ENCODE assay signal across 23 cellular contexts in the genomic region with DNA sequence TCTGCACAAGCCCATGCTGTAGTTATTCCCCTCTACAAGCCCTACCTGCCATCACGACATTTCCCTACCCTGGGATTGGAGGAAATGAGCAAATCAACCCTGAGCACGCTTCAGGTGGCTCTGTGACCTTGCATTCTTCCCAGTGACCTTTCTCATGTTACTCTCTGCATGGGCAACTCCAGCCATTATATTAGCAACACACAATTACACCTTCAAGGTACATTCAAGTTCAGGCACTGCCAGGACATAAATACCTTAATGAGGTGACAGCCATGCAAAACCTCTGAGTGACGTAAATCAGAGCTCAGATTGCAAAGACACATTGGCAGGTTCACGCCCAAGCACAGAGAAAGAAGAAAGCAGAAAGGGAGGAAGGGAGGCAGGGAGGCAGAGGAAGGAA.
A peak's percentile ranks its signal among the peaks of the same experiment; 100 is the strongest.
DNase-seq lines count a peak whose midpoint lies in the region; ATAC-seq and TF ChIP-seq lines count a peak whose summit lies in the region.
"Had no signal": no experiment of that assay in that cellular context is flagged by ENCODE, and none has a peak within 500 bp of the region (broad histone marks: within the 10 kb centered on the region; RNA-seq: fewer than 3 reads in every experiment).

No MANE protein-coding gene starts in this region.

- H3K18ac ChIP-seq in mesendoderm (ENCODE audit: low read length): no peak overlapping the region

- H3K23ac ChIP-seq in mesendoderm (ENCODE audit: low read length): no peak overlapping the region

- WGBS in mammary epithelial cell (ENCODE audit: low coverage, missing lambda C conversion rate): 74% methylated on average over 4 of the region's 4 CpGs
- 63% methylated on average over 4 of the region's 4 CpGs for WGBS in esophagus muscularis mucosa
- no CpG with 5 or more reads among the region's 4 CpGs for WGBS in mesendoderm (ENCODE audit: extremely low coverage, insufficient coverage, low lambda C conversion rate)

- BruUV-seq in MCF 10A (replicated peaks; lab: Mats Ljungman, UMichigan) (no TSS peak), mammary epithelial cell (replicated peaks; lab: Mats Ljungman, UMichigan) (no TSS peak)

- no peaks in the 10 kb centered on the region for H3K36me3 ChIP-seq in mammary epithelial cell (ENCODE audit: insufficient read depth, low read length)
- no peaks in the 10 kb centered on the region for H3K36me3 ChIP-seq in esophagus muscularis mucosa
- no peaks in the 10 kb centered on the region for H3K36me3 ChIP-seq in mesendoderm (ENCODE audit: control insufficient read depth, insufficient read depth, low read length)

- POLR2A ChIA-PET in MCF 10A (lab: Yijun Ruan, JAX) (no interaction called here), T-cell (lab: Charles Lee) (no interaction called here)

- CTCF ChIA-PET in MCF 10A (lab: Yijun Ruan, JAX): interaction anchor here (1.1 kb wide), 1 partner anchor 11 kb away, joined by 3 read pairs; no protein-coding TSS in a partner anchor
- CTCF ChIA-PET in mammary epithelial cell (lab: Charles Lee; ENCODE audit: low non-redundant PET): no interaction called here
- CTCF ChIA-PET in T-cell (lab: Charles Lee): no interaction called here

- H3K4ac ChIP-seq in mesendoderm (ENCODE audit: low read depth, low read length): no peak overlapping the region

- H3K27me3 Mint-ChIP-seq in MCF 10A (ENCODE audit: insufficient read depth, unreplicated experiment): peaks cover 12% of the 10 kb centered on the region
- H3K27me3 Mint-ChIP-seq in T-cell: peaks cover 8 to 18% of the 10 kb centered on the region in 2 donors

- H3K4me2 ChIP-seq in mammary epithelial cell (ENCODE audit: insufficient read depth, low read depth, low read length) (no peak overlapping the region), mesendoderm (ENCODE audit: low read length) (no peak overlapping the region)
- H3K4me2 ChIP-seq: A549, GM23338, KMS-11 had no signal

- H4K5ac ChIP-seq in mesendoderm (ENCODE audit: low read length): no peak overlapping the region

- H2BK5ac ChIP-seq in mesendoderm (ENCODE audit: low read length): no peak overlapping the region

- H2AK5ac ChIP-seq in mesendoderm (ENCODE audit: low read length): no peak overlapping the region

- no peaks in the 10 kb centered on the region for H4K20me1 ChIP-seq in mammary epithelial cell (ENCODE audit: insufficient read depth, low read length)

- no peak overlapping the region for H2BK120ac ChIP-seq in mesendoderm (ENCODE audit: low read depth, low read length)

- no peak overlapping the region for H3K56ac ChIP-seq in mesendoderm (ENCODE audit: low read length)

- H3K79me1 ChIP-seq in mesendoderm (ENCODE audit: low read length): no peaks in the 10 kb centered on the region

- no peak overlapping the region for H4K8ac ChIP-seq in mesendoderm (ENCODE audit: low read depth, low read length)

- TF ChIP-seq EP300 in esophagus muscularis mucosa (IDR thresholded peaks at IDR 0.05): no peak

- H2AFZ ChIP-seq in mammary epithelial cell (ENCODE audit: low read depth, low read length): no peak overlapping the region
- H2AFZ ChIP-seq: GM23338 had no signal

- intact Hi-C loops in MCF 10A (cut with micrococcal nuclease) (no loop called here), mammary epithelial cell (cut with micrococcal nuclease) (no loop called here), esophagus muscularis mucosa (cut with DNase I) (no loop called here)

- no peaks in the 10 kb centered on the region for H3K36me3 Mint-ChIP-seq in MCF 10A (ENCODE audit: insufficient read depth, unreplicated experiment)
- H3K36me3 Mint-ChIP-seq in T-cell: no peaks in the 10 kb centered on the region
- H3K36me3 Mint-ChIP-seq: CD4-positive, alpha-beta memory T cell had no signal

- DNase-seq in MCF 10A (ENCODE audit: unreplicated experiment) (peak; percentile 11), mammary epithelial cell (no peak), esophagus muscularis mucosa (ENCODE audit: extremely low spot score) (peak; percentile 77), mesendoderm (peak; percentile 20), hippocampal formation (lab: John Stamatoyannopoulos, UW) (no peak), T-cell (no peak)
- DNase-seq: C1 segment of cervical spinal cord; CD4-positive, alpha-beta memory T cell; COR-L47; DMS53; H9; IMR-90; NCI-H1048; NCI-H1694; NCI-H2029 treated with DMSO at 0.1 percent for 48 hours; NCI-H524; NCI-H774; Right ventricle myocardium superior; RPMI8226 had no signal

- no peak overlapping the region for H2BK15ac ChIP-seq in mesendoderm (replicated peaks; ENCODE audit: low read depth)

- H3K27ac ChIP-seq in mammary epithelial cell (ENCODE audit: insufficient read depth, low read depth, low read length): no peak overlapping the region
- H3K27ac ChIP-seq in esophagus muscularis mucosa (replicated peaks in 1 of 4): no peak overlapping the region
- H3K27ac ChIP-seq in mesendoderm (ENCODE audit: low read depth, low read length): no peak overlapping the region
- H3K27ac ChIP-seq: A549, KMS-11 had no signal

- H3K27ac Mint-ChIP-seq in MCF 10A (ENCODE audit: low read depth, unreplicated experiment) (no peak overlapping the region), T-cell (no peak overlapping the region)
- H3K27ac Mint-ChIP-seq: CD4-positive, alpha-beta memory T cell; GM23338 had no signal

- no peaks in the 10 kb centered on the region for H3K79me2 ChIP-seq in mammary epithelial cell (ENCODE audit: insufficient read depth, low read length)
- no peaks in the 10 kb centered on the region for H3K79me2 ChIP-seq in mesendoderm (ENCODE audit: control insufficient read depth, insufficient read depth, low read length)

- no peaks in the 10 kb centered on the region for H3K4me1 ChIP-seq in mammary epithelial cell (ENCODE audit: insufficient read depth, low read length)
- H3K4me1 ChIP-seq in esophagus muscularis mucosa: no peaks in the 10 kb centered on the region
- H3K4me1 ChIP-seq in mesendoderm (ENCODE audit: control insufficient read depth, low read depth, low read length): no peaks in the 10 kb centered on the region
- H3K4me1 ChIP-seq: A549 had no signal

- no peak overlapping the region for H3K9ac ChIP-seq in mammary epithelial cell (ENCODE audit: insufficient read depth, low read length)
- H3K9ac ChIP-seq in mesendoderm (ENCODE audit: low read length): no peak overlapping the region
- H3K9ac ChIP-seq: KMS-11 had no signal

- H3K27me3 ChIP-seq in mammary epithelial cell (ENCODE audit: insufficient read depth, low read length): peaks cover 2% of the 10 kb centered on the region
- H3K27me3 ChIP-seq in esophagus muscularis mucosa: peaks cover 0 to 8% (median 0%) of the 10 kb centered on the region in 4 donors
- no peaks in the 10 kb centered on the region for H3K27me3 ChIP-seq in mesendoderm (ENCODE audit: insufficient read depth, low read length, poor library complexity)

- H3K9me3 Mint-ChIP-seq in MCF 10A (ENCODE audit: unreplicated experiment) (no peaks in the 10 kb centered on the region), T-cell (no peaks in the 10 kb centered on the region)
- H3K9me3 Mint-ChIP-seq: CD4-positive, alpha-beta memory T cell; GM23338; H9 had no signal

- H3K4me3 ChIP-seq in mammary epithelial cell (replicated peaks in 1 of 3; ENCODE audit: insufficient read depth in 1 of 3, low read depth in 2 of 3, low read length in 3 of 3): no peak overlapping the region
- H3K4me3 ChIP-seq in esophagus muscularis mucosa: no peak overlapping the region
- H3K4me3 ChIP-seq in mesendoderm (ENCODE audit: low read length): no peak overlapping the region
- H3K4me3 ChIP-seq: A549, GM23338 had no signal

- no peak overlapping the region for H3K4me3 Mint-ChIP-seq in MCF 10A (ENCODE audit: unreplicated experiment)
- H3K4me3 Mint-ChIP-seq in T-cell: no peak overlapping the region
- H3K4me3 Mint-ChIP-seq: CD4-positive, alpha-beta memory T cell; GM23338; H9 had no signal

- no peak for TF ChIP-seq POLR2A in esophagus muscularis mucosa (IDR thresholded peaks at IDR 0.05; ENCODE audit: low read depth)

- dilution Hi-C loops in mammary epithelial cell (cut with HindIII; ENCODE audit: low sequenced_read_pairs): no loop called here

- TF ChIP-seq CTCF in MCF 10A (IDR thresholded peaks at IDR 0.05; ENCODE audit: unreplicated experiment) (no peak), mammary epithelial cell (conservative IDR thresholded peaks at IDR 0.05 in 1 of 2, IDR thresholded peaks at IDR 0.05 in 1 of 2; ENCODE audit: extremely low read depth in 1 of 2, insufficient read depth in 1 of 2, low read depth in 1 of 2, low read length in 2 of 2) (no peak), esophagus muscularis mucosa (IDR thresholded peaks at IDR 0.05) (no peak)

- ATAC-seq in GM18907 (IDR thresholded peaks at IDR 0.05; ENCODE audit: unreplicated experiment) (no peak), T-cell (replicated peaks in 1 of 4) (no peak)
- ATAC-seq: A549 had no signal

- in situ Hi-C loops in mammary epithelial cell (cut with MboI; ENCODE audit: low sequenced_read_pairs in 2 of 2): no loop called here

- H3K9me3 ChIP-seq in mammary epithelial cell (replicated peaks; ENCODE audit: insufficient read depth, low read length) (no peaks in the 10 kb centered on the region), esophagus muscularis mucosa (no peaks in the 10 kb centered on the region)
- H3K9me3 ChIP-seq: A549 had no signal

- H3K4me1 Mint-ChIP-seq in MCF 10A (ENCODE audit: insufficient read depth, unreplicated experiment) (peaks cover 7% of the 10 kb centered on the region), T-cell (peaks cover 0 to 7% (median 0%) of the 10 kb centered on the region in 3 donors)
- H3K4me1 Mint-ChIP-seq: CD4-positive, alpha-beta memory T cell had no signal

Comparison
In these comparisons a context has a peak if more than half of its experiments do, and no peak if none do; other contexts are left out.
1. DNase-seq: peak in MCF 10A (single experiment), esophagus muscularis mucosa (single experiment) and mesendoderm (single experiment); none in mammary epithelial cell (single experiment), hippocampal formation (0 of 2) and T-cell (0 of 34).